In genomic region chr11:57513911-57514537, GRCh38 we compare ENCODE assay signal across 1 cellular context.
A peak's percentile ranks its signal among the peaks of the same experiment; 100 is the strongest.
TF ChIP-seq lines count a peak whose summit lies in the region.

No MANE protein-coding gene starts in this region.

TF ChIP-seq in H1, 55 proteins besides CTCF, POLR2A, EP300 and RAD21:
- no peak for TF ChIP-seq POU5F1 (IDR thresholded peaks at IDR 0.05; ENCODE audit: low read depth, low read length)
- TF ChIP-seq E2F6 (IDR thresholded peaks at IDR 0.05), result 0 out of 2 replicates have a peak, but pooled peaks have one; percentile 5
- TF ChIP-seq GABPA (IDR thresholded peaks at IDR 0.05; ENCODE audit: borderline replicate concordance, insufficient read depth, low read length), result no peak
- TF ChIP-seq RBBP5 (IDR thresholded peaks at IDR 0.05; ENCODE audit: borderline replicate concordance, low read depth, low read length), result no peak
- 0 out of 2 replicates have a peak, but pooled peaks have one; percentile 11 for TF ChIP-seq YY1 (IDR thresholded peaks at IDR 0.05; ENCODE audit: low read depth, low read length)
- TF ChIP-seq MAX (IDR thresholded peaks at IDR 0.05), result peak; percentile 71; the same call in 1 of the 2 replicates
- no peak for TF ChIP-seq TAF1 (IDR thresholded peaks at IDR 0.05; ENCODE audit: low read depth, low read length)
